1 cellular context compared by ENCODE assay signal in genomic region chr1:85244271-85245053, GRCh38.
TF ChIP-seq lines count a peak whose summit lies in the region.

No MANE protein-coding gene starts in this region.

TF ChIP-seq in H1, 55 proteins besides CTCF, POLR2A, EP300 and RAD21:
- TF ChIP-seq ASH2L (IDR thresholded peaks at IDR 0.05; ENCODE audit: low read length): no peak
- TF ChIP-seq ATF3 (IDR thresholded peaks at IDR 0.05; ENCODE audit: insufficient read depth, low read depth, low read length): no peak
